Comparison of ENCODE assay signal across 1 cellular context in the genomic region with DNA sequence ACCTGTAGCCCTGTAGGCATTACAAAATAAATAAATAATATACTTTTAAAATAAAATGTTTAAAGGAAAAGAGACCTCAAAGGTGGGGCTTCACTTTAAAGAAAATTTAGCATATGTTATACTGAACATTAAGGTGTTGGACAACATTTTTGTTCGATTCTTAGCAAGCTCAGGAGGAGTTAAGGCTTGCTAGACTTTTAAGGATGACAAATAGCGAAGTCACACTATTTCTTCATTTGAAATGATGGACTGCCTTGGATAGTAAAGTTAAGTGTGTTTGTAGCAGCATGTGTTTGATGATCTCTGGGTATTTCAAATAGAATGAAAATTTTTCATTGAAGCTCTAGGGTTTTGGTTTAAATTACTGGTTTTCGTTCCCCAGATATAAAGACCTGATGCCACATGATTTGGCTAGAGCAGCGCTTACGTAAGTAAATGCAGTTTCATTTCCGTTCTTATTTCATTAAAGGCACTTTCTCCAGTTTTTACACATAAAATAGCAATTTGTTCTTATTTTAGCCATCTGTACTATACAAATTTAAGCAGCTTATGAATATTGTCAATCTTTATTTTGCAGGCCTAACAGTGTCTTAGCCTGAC.
TF ChIP-seq lines count a peak whose summit lies in the region.

No MANE protein-coding gene starts in this region.

TF ChIP-seq in IMR-90, 13 proteins besides CTCF, POLR2A, EP300 and RAD21:
- TF ChIP-seq, protein P1, sequence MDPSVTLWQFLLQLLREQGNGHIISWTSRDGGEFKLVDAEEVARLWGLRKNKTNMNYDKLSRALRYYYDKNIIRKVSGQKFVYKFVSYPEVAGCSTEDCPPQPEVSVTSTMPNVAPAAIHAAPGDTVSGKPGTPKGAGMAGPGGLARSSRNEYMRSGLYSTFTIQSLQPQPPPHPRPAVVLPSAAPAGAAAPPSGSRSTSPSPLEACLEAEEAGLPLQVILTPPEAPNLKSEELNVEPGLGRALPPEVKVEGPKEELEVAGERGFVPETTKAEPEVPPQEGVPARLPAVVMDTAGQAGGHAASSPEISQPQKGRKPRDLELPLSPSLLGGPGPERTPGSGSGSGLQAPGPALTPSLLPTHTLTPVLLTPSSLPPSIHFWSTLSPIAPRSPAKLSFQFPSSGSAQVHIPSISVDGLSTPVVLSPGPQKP (IDR thresholded peaks at IDR 0.05; ENCODE audit: borderline replicate concordance, low read depth, low read length) = no peak
- peak; percentile 36; the same call in 1 of the 2 replicates for TF ChIP-seq CEBPB (IDR thresholded peaks at IDR 0.05; ENCODE audit: low read depth, low read length)
- TF ChIP-seq SMC3 (IDR thresholded peaks at IDR 0.05; ENCODE audit: low read depth, low read length) = no peak
- TF ChIP-seq RCOR1 (IDR thresholded peaks at IDR 0.05; ENCODE audit: insufficient replicate concordance, low read length) = no peak
- TF ChIP-seq RFX5 (IDR thresholded peaks at IDR 0.05; ENCODE audit: low read depth, low read length) = no peak
- TF ChIP-seq BHLHE40 (IDR thresholded peaks at IDR 0.05; ENCODE audit: low read depth, low read length) = no peak
- TF ChIP-seq FOS (IDR thresholded peaks at IDR 0.05; ENCODE audit: low read depth, low read length) = no peak
